ENCODE assay signal across 1 cellular context in genomic region chr10:59223597-59223996, GRCh38. TPM values are rescaled to one million over a fixed set of nuclear protein-coding genes. Genes with fewer than 3 reads are reported as not detected.
"Had no signal": no experiment of that assay in that cellular context is flagged by ENCODE, and none has a peak within 500 bp of the region (broad histone marks: within the 10 kb centered on the region; RNA-seq: fewer than 3 reads in every experiment).

No MANE protein-coding gene starts in this region.

RNA-seq across cellular contexts. Expression of gene PHYHIPL, which starts 47.2 kb away (rescaled TPM):
- total RNA-seq: upper lobe of right lung had no signal
